19 cellular contexts compared by ENCODE assay signal in the genomic region with DNA sequence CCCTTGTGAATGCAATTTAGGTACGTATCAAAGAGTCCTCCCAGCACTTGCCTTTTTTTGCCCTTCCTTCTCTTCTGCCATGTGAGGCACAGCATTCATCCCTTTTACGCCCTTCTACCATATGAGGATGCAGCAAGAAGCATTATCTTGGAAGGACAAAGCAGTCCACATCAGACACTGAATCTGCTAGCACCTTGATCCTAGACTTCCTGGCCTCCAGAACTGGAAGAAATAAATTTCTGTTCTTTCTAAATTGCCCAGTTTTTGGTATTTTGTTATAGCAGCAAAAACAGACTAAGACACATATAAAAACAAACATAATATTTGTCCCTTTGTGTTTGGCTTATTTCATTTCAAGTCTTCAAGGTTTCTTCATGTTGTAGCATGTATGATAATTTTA. TPM values are rescaled to one million over a fixed set of nuclear protein-coding genes. Genes with fewer than 3 reads are reported as not detected.
DNase-seq lines count a peak whose midpoint lies in the region; ATAC-seq, FAIRE-seq and TF ChIP-seq lines count a peak whose summit lies in the region.
"Had no signal": no experiment of that assay in that cellular context is flagged by ENCODE, and none has a peak within 500 bp of the region (broad histone marks: within the 10 kb centered on the region; RNA-seq: fewer than 3 reads in every experiment).

No MANE protein-coding gene starts in this region.

- no peak for TF ChIP-seq RAD21 in K562 (CRISPR knock-in tag; conservative IDR thresholded peaks at IDR 0.05 in 1 of 2, IDR thresholded peaks at IDR 0.05 in 1 of 2)

- H2AFZ ChIP-seq in K562 (ENCODE audit: low read depth, low read length), result no peak overlapping the region

- H3K9me1 ChIP-seq in K562 (ENCODE audit: control insufficient read depth, insufficient read depth, low read length), result no peaks in the 10 kb centered on the region

- no peak overlapping the region for H3K4me2 ChIP-seq in K562 (ENCODE audit: insufficient read depth, low read length)
- H3K4me2 ChIP-seq: KMS-11 had no signal

- H3K27ac Mint-ChIP-seq in natural killer cell treated with Interleukin-12 subunit alpha and Interleukin-12 subunit beta and Interleukin-15 and Interleukin-18, amount 100 ng/mL, for 72 hours, result peak overlapping the region; percentile 80 to 98
- no peak overlapping the region for H3K27ac Mint-ChIP-seq in natural killer cell
- H3K27ac Mint-ChIP-seq: CD14-positive monocyte had no signal

- BruUV-seq in K562 (replicated peaks; lab: Mats Ljungman, UMichigan), result no TSS peak

- no peak overlapping the region for H3K9ac ChIP-seq in K562 (ENCODE audit: insufficient read depth in 1 of 2, low read depth in 2 of 2, low read length in 2 of 2)
- H3K9ac ChIP-seq: KMS-11 had no signal

- no peak overlapping the region for H3K4me3 Mint-ChIP-seq in natural killer cell treated with Interleukin-12 subunit alpha and Interleukin-12 subunit beta and Interleukin-15 and Interleukin-18, amount 100 ng/mL, for 72 hours
- no peak overlapping the region for H3K4me3 Mint-ChIP-seq in natural killer cell
- H3K4me3 Mint-ChIP-seq: CD14-positive monocyte had no signal

- H3K4me1 ChIP-seq in K562 (replicated peaks in 1 of 2; ENCODE audit: control insufficient read depth in 2 of 2, insufficient read depth in 2 of 2, low read length in 2 of 2), result peaks cover 0 to 5% of the 10 kb centered on the region in 2 experiments; a peak in 2 of 5 replicates

- WGBS in K562 (ENCODE audit: insufficient coverage, low coverage, missing lambda C conversion rate), result 92% methylated on average over 2 of the region's 2 CpGs

- H3K27me3 Mint-ChIP-seq in natural killer cell treated with Interleukin-12 subunit alpha and Interleukin-12 subunit beta and Interleukin-15 and Interleukin-18, amount 100 ng/mL, for 72 hours, result no peaks in the 10 kb centered on the region
- H3K27me3 Mint-ChIP-seq in natural killer cell (ENCODE audit: low read depth in 2 of 2), result no peaks in the 10 kb centered on the region

- H3K9me3 Mint-ChIP-seq in natural killer cell treated with Interleukin-12 subunit alpha and Interleukin-12 subunit beta and Interleukin-15 and Interleukin-18, amount 100 ng/mL, for 72 hours, result peaks cover 4% of the 10 kb centered on the region
- no peaks in the 10 kb centered on the region for H3K9me3 Mint-ChIP-seq in natural killer cell
- H3K9me3 Mint-ChIP-seq: CD14-positive monocyte had no signal

- no peaks in the 10 kb centered on the region for H3K9me3 ChIP-seq in K562 (replicated peaks; ENCODE audit: control insufficient read depth, insufficient read depth, low read depth, low read length)

- CTCF ChIA-PET in K562 (lab: Yijun Ruan, JAX; ENCODE audit: low intra/inter-chr PET ratio) (no interaction called here), HEK293T (lab: Yijun Ruan, JAX) (no interaction called here)

- POLR2A ChIA-PET in K562 (lab: Yijun Ruan, JAX) (interaction anchor here (1.0 to 1.2 kb wide), 3 partner anchors 11 to 122 kb away, joined by 3 to 4 read pairs (median 3); no protein-coding TSS in a partner anchor), HEK293T (lab: Yijun Ruan, JAX) (no interaction called here)

- TF ChIP-seq EP300 in K562 (IDR thresholded peaks at IDR 0.05; ENCODE audit: low read length), result no peak

- intact Hi-C loops in natural killer cell (cut with micrococcal nuclease) (no loop called here), K562 (cut with micrococcal nuclease) (no loop called here), cardiac septum (cut with DNase I) (no loop called here)

- TF ChIP-seq CTCF in natural killer cell (IDR thresholded peaks at IDR 0.05), result no peak
- TF ChIP-seq CTCF in K562 (IDR thresholded peaks at IDR 0.05 in 2 of 3, conservative IDR thresholded peaks at IDR 0.05 in 1 of 3; ENCODE audit: insufficient read depth in 2 of 3, low read depth in 1 of 3, low read length in 3 of 3), result no peak

- H3K27me3 ChIP-seq in K562 (ENCODE audit: control insufficient read depth in 2 of 2, insufficient read depth in 2 of 2, low read length in 2 of 2), result no peaks in the 10 kb centered on the region

- ATAC-seq in natural killer cell treated with Interleukin-12 subunit alpha and Interleukin-12 subunit beta and Interleukin-15 and Interleukin-18, amount 100 ng/mL, for 72 hours, result no peak
- ATAC-seq in natural killer cell, result no peak
- no peak; the same call in 2 of the 3 replicates for ATAC-seq in K562

- in situ Hi-C loops in K562 (cut with MboI), result no loop called here

- peak; percentile 36; the same call in 1 of the 2 replicates for TF ChIP-seq POLR2A in Raji (IDR thresholded peaks at IDR 0.05; ENCODE audit: insufficient read depth, low read depth, low read length)
- TF ChIP-seq POLR2A in K562 (conservative IDR thresholded peaks at IDR 0.05), result no peak

- H3K79me2 ChIP-seq in K562 (ENCODE audit: control insufficient read depth, insufficient read depth, low read length), result peaks cover 91% of the 10 kb centered on the region

- peaks cover 44 to 62% of the 10 kb centered on the region in 2 donors for H3K4me1 Mint-ChIP-seq in natural killer cell treated with Interleukin-12 subunit alpha and Interleukin-12 subunit beta and Interleukin-15 and Interleukin-18, amount 100 ng/mL, for 72 hours (ENCODE audit: low read depth in 2 of 2)
- peaks cover 42 to 64% of the 10 kb centered on the region in 2 donors for H3K4me1 Mint-ChIP-seq in natural killer cell

- peaks cover 12% of the 10 kb centered on the region for H3K36me3 Mint-ChIP-seq in natural killer cell treated with Interleukin-12 subunit alpha and Interleukin-12 subunit beta and Interleukin-15 and Interleukin-18, amount 100 ng/mL, for 72 hours
- peaks cover 7% of the 10 kb centered on the region for H3K36me3 Mint-ChIP-seq in natural killer cell

- H4K20me1 ChIP-seq in K562 (replicated peaks; ENCODE audit: control insufficient read depth, insufficient read depth, low read length), result no peaks in the 10 kb centered on the region

- peaks cover 6% of the 10 kb centered on the region; the same call in 2 of the 3 replicates for H3K36me3 ChIP-seq in K562 (ENCODE audit: control insufficient read depth, insufficient read depth, low read length)

- no peak overlapping the region for H3K4me3 ChIP-seq in K562

- DNase-seq in natural killer cell treated with Interleukin-12 subunit alpha and Interleukin-12 subunit beta and Interleukin-15 and Interleukin-18, amount 100 ng/mL, for 72 hours (ENCODE audit: low spot score), result no peak
- DNase-seq in natural killer cell (no peak), K562 (ENCODE audit: extremely low read depth in 1 of 4, low spot score in 3 of 4) (no peak), cardiac septum (ENCODE audit: low spot score) (no peak), HEK293T (ENCODE audit: extremely low spot score) (no peak), NCI-H2029 (lab: John Stamatoyannopoulos, UW) (no peak)
- DNase-seq: GDM1, NCI-H1105, NCI-H146, NCI-H2029 treated with DMSO at 0.1 percent for 48 hours, NCI-H226, NCI-H524, NCI-H82, Right ventricle myocardium superior had no signal

- no peak overlapping the region for H3K27ac ChIP-seq in K562 (ENCODE audit: extremely low read depth, low read depth, low read length)
- H3K27ac ChIP-seq: HL-60, KMS-11 had no signal

- no peak for FAIRE-seq in K562 (lab: Jason Lieb, UNC)
- FAIRE-seq: A204.1 had no signal

TF ChIP-seq in K562, 482 proteins besides CTCF, POLR2A, EP300 and RAD21:
- TF ChIP-seq, protein P1, sequence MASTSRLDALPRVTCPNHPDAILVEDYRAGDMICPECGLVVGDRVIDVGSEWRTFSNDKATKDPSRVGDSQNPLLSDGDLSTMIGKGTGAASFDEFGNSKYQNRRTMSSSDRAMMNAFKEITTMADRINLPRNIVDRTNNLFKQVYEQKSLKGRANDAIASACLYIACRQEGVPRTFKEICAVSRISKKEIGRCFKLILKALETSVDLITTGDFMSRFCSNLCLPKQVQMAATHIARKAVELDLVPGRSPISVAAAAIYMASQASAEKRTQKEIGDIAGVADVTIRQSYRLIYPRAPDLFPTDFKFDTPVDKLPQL (IDR thresholded peaks at IDR 0.05; ENCODE audit: extremely low read depth, insufficient read length), result no peak
- TF ChIP-seq ZNF12 (CRISPR knock-in tag; IDR thresholded peaks at IDR 0.05), result peak; percentile 80; the same call in 1 of the 2 replicates

TF ChIP-seq in HEK293T, 16 proteins besides CTCF, POLR2A, EP300 and RAD21:
- no peak for TF ChIP-seq L3MBTL2 (conservative IDR thresholded peaks at IDR 0.05)
- TF ChIP-seq NFRKB (IDR thresholded peaks at IDR 0.05), result no peak
- TF ChIP-seq ZNF384 (IDR thresholded peaks at IDR 0.05), result no peak
- TF ChIP-seq LEF1 (IDR thresholded peaks at IDR 0.05; ENCODE audit: borderline replicate concordance), result no peak
- no peak for TF ChIP-seq FOXM1 (IDR thresholded peaks at IDR 0.05; ENCODE audit: borderline replicate concordance)
- no peak for TF ChIP-seq HDGF (IDR thresholded peaks at IDR 0.05; ENCODE audit: borderline replicate concordance)
- TF ChIP-seq SP1 (IDR thresholded peaks at IDR 0.05), result no peak
- TF ChIP-seq SUZ12 (IDR thresholded peaks at IDR 0.05), result no peak
- TF ChIP-seq BHLHE40 (IDR thresholded peaks at IDR 0.05; ENCODE audit: borderline replicate concordance), result no peak

RNA-seq across cellular contexts. Expression of a gene that starts 20.1 kb away (rescaled TPM):
- total RNA-seq in natural killer cell treated with Interleukin-12 subunit alpha and Interleukin-12 subunit beta and Interleukin-15 and Interleukin-18, amount 100 ng/mL, for 72 hours, result 10 to 100 TPM; 82.3 to 97.3 TPM
- total RNA-seq in natural killer cell (100 to 1,000 TPM in 1 of 3 donors, 10 to 100 TPM in 2; 92.7 to 127 (median 93.5) TPM), K562 (2014; rRNA removed) (31.0 and 31.1 TPM in 2 replicates), K562 (2014; rRNA removed; fragmentation: Illumina TruSeq; extraction: Trizol) (55.0 and 67.0 TPM in 2 replicates), K562 (2015; rRNA removed; fragmentation: Illumina TruSeq; extraction: Trizol) (43.0 and 47.7 TPM in 2 replicates), K562 (2021) (59.7 and 69.0 TPM in 2 replicates), cardiac septum (46.6 TPM)
- 166 and 354 TPM in 2 replicates for total RNA-seq in K562 (2011; cell fraction: chromatin; rRNA removed; ENCODE audit: low replicate concordance)
- 42.5 and 54.6 TPM in 2 replicates for total RNA-seq in K562 (2011; cell fraction: nucleolus; rRNA removed)
- total RNA-seq in K562 (2011; cell fraction: nucleoplasm; rRNA removed), result 102 and 104 TPM in 2 replicates
- polyA plus RNA-seq in K562 (2011; rRNA removed) (46.6 and 64.5 TPM in 2 replicates), K562 (2014; fragmentation: Illumina TruSeq; extraction: Trizol) (41.2 and 41.7 TPM in 2 replicates), K562 (2014; fragmentation: Nextera tagmentation; extraction: Ambion mirVana) (10 to 100 TPM; 23.1 to 31.6 TPM), K562 (2014; rRNA removed) (33.6 and 33.9 TPM in 2 replicates)
- polyA plus RNA-seq in K562 (2011; cell fraction: cytosol; rRNA removed), result 12.8 and 22.2 TPM in 2 replicates
- polyA plus RNA-seq in K562 (2011; cell fraction: nucleus; rRNA removed), result 32.0 and 36.8 TPM in 2 replicates
- polyA plus RNA-seq in K562 (2012), result 26.7 and 38.3 TPM in 2 replicates
- 141 and 149 TPM in 2 replicates for polyA minus RNA-seq in K562 (2011; rRNA and poly(A)+ RNA removed)
- 49.4 and 55.8 TPM in 2 replicates for polyA minus RNA-seq in K562 (2011; cell fraction: cytosol; rRNA and poly(A)+ RNA removed)
- polyA minus RNA-seq in K562 (2011; cell fraction: nucleus; rRNA and poly(A)+ RNA removed), result 34.7 and 51.0 TPM in 2 replicates

Comparison
In these comparisons a context has a peak if more than half of its experiments do, and no peak if none do; other contexts are left out.
1. H3K27ac Mint-ChIP-seq: peak in natural killer cell treated with Interleukin-12 subunit alpha and Interleukin-12 subunit beta and Interleukin-15 and Interleukin-18, amount 100 ng/mL, for 72 hours (2 of 2); none in natural killer cell (0 of 2).